In genomic region chr22:26479043-26479791, GRCh38 we compare ENCODE assay signal across 8 cellular contexts. TPM values are rescaled to one million over a fixed set of nuclear protein-coding genes. Genes with fewer than 3 reads are reported as not detected.
A peak's percentile ranks its signal among the peaks of the same experiment; 100 is the strongest.
DNase-seq lines count a peak whose midpoint lies in the region; ATAC-seq and TF ChIP-seq lines count a peak whose summit lies in the region.

No MANE protein-coding gene starts in this region.

- H3K4me3 ChIP-seq in BLaER1 treated with 17β-estradiol and CSF1 and Interleukin-3, amounts not matched to agents 10 nM and 100 nM = peak overlapping the region; percentile 73 to 95 (median 76)
- H3K4me3 ChIP-seq in HUES48 (ENCODE audit: low read depth, low read length) (no peak overlapping the region), liver (ENCODE audit: low read depth in 1 of 3, low read length in 3 of 3) (peak overlapping the region in 1 of 3 donors; percentile 14), right atrium auricular region (peak overlapping the region in 1 of 2 donors; percentile 13)

- H3K27ac Mint-ChIP-seq in activated CD4-positive, alpha-beta memory T cell treated with anti-CD3 and anti-CD28 coated beads, Interleukin-2, amount 10 ng/mL, durations not matched to agents 7 days and 5 days = peak overlapping the region; percentile 71

- H3K36me3 Mint-ChIP-seq in activated CD4-positive, alpha-beta memory T cell treated with anti-CD3 and anti-CD28 coated beads, Interleukin-2, amount 10 ng/mL, durations not matched to agents 7 days and 5 days (ENCODE audit: low read depth) = peaks cover 52% of the 10 kb centered on the region

- peaks cover 73% of the 10 kb centered on the region for H3K4me1 Mint-ChIP-seq in activated CD4-positive, alpha-beta memory T cell treated with anti-CD3 and anti-CD28 coated beads, Interleukin-2, amount 10 ng/mL, durations not matched to agents 7 days and 5 days

- H3K9me3 ChIP-seq in BLaER1 treated with 17β-estradiol and CSF1 and Interleukin-3, amounts not matched to agents 10 nM and 100 nM (replicated peaks in 1 of 11) = no peaks in the 10 kb centered on the region
- H3K9me3 ChIP-seq in HUES48 (ENCODE audit: control insufficient read depth, insufficient read depth, low read length) (no peaks in the 10 kb centered on the region), liver (ENCODE audit: control insufficient read depth in 4 of 4, low read length in 3 of 4) (no peaks in the 10 kb centered on the region), right atrium auricular region (no peaks in the 10 kb centered on the region)

- H3K4me1 ChIP-seq in BLaER1 treated with 17β-estradiol and CSF1 and Interleukin-3, amounts not matched to agents 10 nM and 100 nM = peaks cover 18 to 90% (median 78%) of the 10 kb centered on the region in 10 experiments
- H3K4me1 ChIP-seq in HUES48 (ENCODE audit: control insufficient read depth, insufficient read depth, low read length) (peaks cover 16% of the 10 kb centered on the region), liver (ENCODE audit: control insufficient read depth in 4 of 4, insufficient read depth in 4 of 4, low read length in 3 of 4) (peaks cover 3 to 51% (median 39%) of the 10 kb centered on the region in 4 donors), right atrium auricular region (peaks cover 0 to 40% of the 10 kb centered on the region in 2 donors)

- peak overlapping the region; percentile 56 for H3K4me3 Mint-ChIP-seq in activated CD4-positive, alpha-beta memory T cell treated with anti-CD3 and anti-CD28 coated beads, Interleukin-2, amount 10 ng/mL, durations not matched to agents 7 days and 5 days

- ATAC-seq in GM21360 (IDR thresholded peaks at IDR 0.05; ENCODE audit: unreplicated experiment) = no peak
- no peak for ATAC-seq in activated CD4-positive, CD25-positive, alpha-beta regulatory T cell treated with anti-CD3 and anti-CD28 coated beads, Interleukin-2, amount 50 U/mL, for 24 hours

- TF ChIP-seq RAD21 in liver (IDR thresholded peaks at IDR 0.05) = peak in 1 of 2 donors; percentile 25

- CTCF ChIA-PET in activated CD4-positive, alpha-beta memory T cell treated with anti-CD3 and anti-CD28 coated beads, Interleukin-2, amount 10 ng/mL, durations not matched to agents 7 days and 5 days (lab: Charles Lee) = interaction anchor here (0.7 to 1.5 kb wide), 6 partner anchors 12 to 200 kb away, joined by 3 to 5 read pairs (median 4); no protein-coding TSS in a partner anchor

- POLR2A ChIA-PET in activated CD4-positive, alpha-beta memory T cell treated with anti-CD3 and anti-CD28 coated beads, Interleukin-2, amount 10 ng/mL, durations not matched to agents 7 days and 5 days (lab: Charles Lee) = interaction anchor here (0.8 to 2.0 kb wide), 7 partner anchors 24 to 1440 kb away, joined by 3 to 17 read pairs (median 5); partner anchors contain the start of genes MIAT and PITPNB

- H3K27me3 ChIP-seq in BLaER1 treated with 17β-estradiol and CSF1 and Interleukin-3, amounts not matched to agents 10 nM and 100 nM = no peaks in the 10 kb centered on the region
- H3K27me3 ChIP-seq in HUES48 (ENCODE audit: control insufficient read depth, insufficient read depth, low read length) (no peaks in the 10 kb centered on the region), liver (ENCODE audit: control insufficient read depth in 4 of 4, insufficient read depth in 4 of 4, low read length in 3 of 4) (no peaks in the 10 kb centered on the region), right atrium auricular region (no peaks in the 10 kb centered on the region)

- no peak for DNase-seq in activated CD4-positive, alpha-beta memory T cell treated with anti-CD3 and anti-CD28 coated beads, Interleukin-2, amount 10 ng/mL, durations not matched to agents 7 days and 5 days
- no peak for DNase-seq in right atrium auricular region (ENCODE audit: low spot score)
- DNase-seq in stimulated activated CD4-positive, alpha-beta T cell treated with anti-CD3 and anti-CD28 coated beads, Interleukin-1b, Interleukin-23, amount 100 ng/mL, for 48 hours = no peak

- no peaks in the 10 kb centered on the region for H3K27me3 Mint-ChIP-seq in activated CD4-positive, alpha-beta memory T cell treated with anti-CD3 and anti-CD28 coated beads, Interleukin-2, amount 10 ng/mL, durations not matched to agents 7 days and 5 days

- H3K9ac ChIP-seq in BLaER1 treated with 17β-estradiol and CSF1 and Interleukin-3, amounts not matched to agents 10 nM and 100 nM = peak overlapping the region; percentile 85 to 92 (median 90)
- H3K9ac ChIP-seq in HUES48 (ENCODE audit: low read depth, low read length) = no peak overlapping the region; the same call in 1 of the 2 replicates
- H3K9ac ChIP-seq in liver (ENCODE audit: low read depth in 1 of 2, low read length in 2 of 2) = peak overlapping the region; percentile 43 to 80

- H3K27ac ChIP-seq in BLaER1 treated with 17β-estradiol and CSF1 and Interleukin-3, amounts not matched to agents 10 nM and 100 nM = peak overlapping the region; percentile 48 to 97 (median 91); a peak in 21 of 22 replicates
- H3K27ac ChIP-seq in HUES48 (ENCODE audit: low read depth, low read length) (peak overlapping the region; percentile 47), liver (ENCODE audit: low read depth in 1 of 2, low read length in 2 of 2) (peak overlapping the region; percentile 48 to 63), right atrium auricular region (no peak overlapping the region)

- H3K36me3 ChIP-seq in BLaER1 treated with 17β-estradiol and CSF1 and Interleukin-3, amounts not matched to agents 10 nM and 100 nM = peaks cover 0 to 52% (median 21%) of the 10 kb centered on the region in 11 experiments; a peak in 16 of 22 replicates
- H3K36me3 ChIP-seq in HUES48 (ENCODE audit: control insufficient read depth, insufficient read depth, low read length) (peaks cover 62% of the 10 kb centered on the region), liver (ENCODE audit: control insufficient read depth in 4 of 4, insufficient read depth in 3 of 4, low read depth in 1 of 4, low read length in 3 of 4) (peaks cover 4 to 18% (median 16%) of the 10 kb centered on the region in 4 donors), right atrium auricular region (peaks cover 33% of the 10 kb centered on the region)

- TF ChIP-seq CTCF in liver (IDR thresholded peaks at IDR 0.05; ENCODE audit: low read depth, low read length, missing input control) (no peak), right atrium auricular region (IDR thresholded peaks at IDR 0.05) (peak in 1 of 2 donors; percentile 9)

- no peaks in the 10 kb centered on the region for H3K9me3 Mint-ChIP-seq in activated CD4-positive, alpha-beta memory T cell treated with anti-CD3 and anti-CD28 coated beads, Interleukin-2, amount 10 ng/mL, durations not matched to agents 7 days and 5 days

- WGBS in liver = 44% methylated on average over 12 of the region's 12 CpGs

- H4K20me1 ChIP-seq in BLaER1 treated with 17β-estradiol and CSF1 and Interleukin-3, amounts not matched to agents 10 nM and 100 nM = peaks cover 0 to 9% (median 0%) of the 10 kb centered on the region in 11 experiments; a peak in 6 of 22 replicates

- peak overlapping the region; percentile 92 to 98 (median 96) for H3K4me2 ChIP-seq in BLaER1 treated with 17β-estradiol and CSF1 and Interleukin-3, amounts not matched to agents 10 nM and 100 nM

TF ChIP-seq in liver, 16 proteins besides CTCF, POLR2A, EP300 and RAD21:
- TF ChIP-seq JUND (IDR thresholded peaks at IDR 0.05) = no peak
- TF ChIP-seq SP1 (IDR thresholded peaks at IDR 0.05) = no peak
- no peak for TF ChIP-seq FOXA2 (IDR thresholded peaks at IDR 0.05)

RNA-seq across cellular contexts. Expression of gene HPS4, which starts 4.4 kb away (rescaled TPM):
- total RNA-seq in activated CD4-positive, alpha-beta memory T cell treated with anti-CD3 and anti-CD28 coated beads, Interleukin-2, amount 10 ng/mL, durations not matched to agents 7 days and 5 days = 10 to 100 TPM; 37.3 to 37.6 TPM
- total RNA-seq in liver = 10 to 100 TPM; 13.6 to 26.2 TPM
- 10 to 100 TPM in 1 of 2 donors, 1 to 10 TPM in 1; 5.4 to 11.6 TPM for polyA plus RNA-seq in liver
- total RNA-seq in right atrium auricular region = 10 to 100 TPM in 1 of 2 donors, 1 to 10 TPM in 1; 6.8 to 10.8 TPM

RNA-seq across cellular contexts. Expression of gene SRRD, which starts 4.5 kb away (rescaled TPM):
- total RNA-seq in activated CD4-positive, alpha-beta memory T cell treated with anti-CD3 and anti-CD28 coated beads, Interleukin-2, amount 10 ng/mL, durations not matched to agents 7 days and 5 days = 10 to 100 TPM; 17.5 TPM
- total RNA-seq in liver = 10 to 100 TPM; 15.1 to 18.6 TPM
- 10 to 100 TPM in 1 of 2 donors, 1 to 10 TPM in 1; 8.7 to 12.2 TPM for polyA plus RNA-seq in liver
- total RNA-seq in right atrium auricular region = 10 to 100 TPM; 20.4 to 25.0 TPM

RNA-seq across cellular contexts. Expression of gene TFIP11, which starts 33.1 kb away (rescaled TPM):
- 10 to 100 TPM; 50.8 to 55.5 TPM for total RNA-seq in activated CD4-positive, alpha-beta memory T cell treated with anti-CD3 and anti-CD28 coated beads, Interleukin-2, amount 10 ng/mL, durations not matched to agents 7 days and 5 days
- total RNA-seq in liver = 10 to 100 TPM; 27.8 to 31.7 TPM
- polyA plus RNA-seq in liver = 10 to 100 TPM; 14.3 to 21.3 TPM
- 10 to 100 TPM; 15.4 TPM for total RNA-seq in right atrium auricular region

RNA-seq across cellular contexts. Expression of gene ASPHD2, which starts 50.2 kb away (rescaled TPM):
- total RNA-seq in activated CD4-positive, alpha-beta memory T cell treated with anti-CD3 and anti-CD28 coated beads, Interleukin-2, amount 10 ng/mL, durations not matched to agents 7 days and 5 days = 10 to 100 TPM; 11.8 to 12.7 TPM
- total RNA-seq in liver (under 1 TPM; 0.17 to 0.47 TPM), right atrium auricular region (under 1 TPM; 0.11 to 0.71 TPM)
- polyA plus RNA-seq in liver = under 1 TPM; 0.12 to 0.19 TPM

Comparison
In these comparisons a context has a peak if more than half of its experiments do, and no peak if none do; other contexts are left out.
1. H3K27ac ChIP-seq: peak in BLaER1 treated with 17β-estradiol and CSF1 and Interleukin-3, amounts not matched to agents 10 nM and 100 nM (11 of 11), HUES48 (single experiment) and liver (2 of 2); none in right atrium auricular region (0 of 2).